In genomic region chr11:94849836-94850235, GRCh38 we compare ENCODE assay signal across 20 cellular contexts.
DNase-seq lines count a peak whose midpoint lies in the region; ATAC-seq and TF ChIP-seq lines count a peak whose summit lies in the region.
"Had no signal": no experiment of that assay in that cellular context is flagged by ENCODE, and none has a peak within 500 bp of the region (broad histone marks: within the 10 kb centered on the region; RNA-seq: fewer than 3 reads in every experiment).

No MANE protein-coding gene starts in this region.

- H3K9me3 ChIP-seq in RWPE2 (ENCODE audit: severe bottlenecking), result no peaks in the 10 kb centered on the region
- H3K9me3 ChIP-seq in right lobe of liver, result no peaks in the 10 kb centered on the region
- H3K9me3 ChIP-seq: adrenal gland, upper lobe of left lung had no signal

- TF ChIP-seq CTCF in RWPE2 (IDR thresholded peaks at IDR 0.05; ENCODE audit: poor library complexity, severe bottlenecking) (no peak), foreskin keratinocyte (conservative IDR thresholded peaks at IDR 0.05) (no peak), right lobe of liver (IDR thresholded peaks at IDR 0.05) (no peak)

- no peaks in the 10 kb centered on the region for H3K27me3 ChIP-seq in RWPE2 (ENCODE audit: insufficient read depth, poor library complexity, severe bottlenecking)
- no peaks in the 10 kb centered on the region for H3K27me3 ChIP-seq in foreskin keratinocyte
- no peaks in the 10 kb centered on the region for H3K27me3 ChIP-seq in right lobe of liver
- H3K27me3 ChIP-seq: adrenal gland, upper lobe of left lung had no signal

- no peak for TF ChIP-seq POLR2A in right lobe of liver (IDR thresholded peaks at IDR 0.05)

- in situ Hi-C loops in ACHN (cut with HindIII; ENCODE audit: low pct_ligation_motif_present, low pct_unique_long_range_greater_than_20kb, low sequenced_read_pairs), result no loop called here

- H3K36me3 ChIP-seq in RWPE2 (ENCODE audit: low read depth) (peaks cover 69% of the 10 kb centered on the region), right lobe of liver (peaks cover 0 to 43% (median 12%) of the 10 kb centered on the region in 4 donors)

- H3K27ac ChIP-seq in RWPE2 (ENCODE audit: poor library complexity, severe bottlenecking), result peak overlapping the region; percentile 90
- H3K27ac ChIP-seq in foreskin keratinocyte, result no peak overlapping the region
- H3K27ac ChIP-seq in right lobe of liver, result no peak overlapping the region
- H3K27ac ChIP-seq: adrenal gland, upper lobe of left lung had no signal

- 81% methylated on average over 9 of the region's 9 CpGs for WGBS in right lobe of liver (ENCODE audit: insufficient coverage, low coverage, low lambda C conversion rate, missing lambda C conversion rate)

- ATAC-seq in RWPE2 (ENCODE audit: low read depth) (no peak), sciatic nerve (peak; percentile 52), foreskin keratinocyte (no peak), right lobe of liver (no peak)
- ATAC-seq: activated CD8-positive, alpha-beta memory T cell treated with anti-CD3 and anti-CD28 coated beads, Interleukin-2, amount 10 ng/mL, durations not matched to agents 7 days and 5 days; naive thymus-derived CD8-positive, alpha-beta T cell; stimulated activated memory B cell treated with anti-CD40 and anti-IgM and Interleukin-4, amounts not matched to agents 10 μg/mL and 1 μg/mL and 100 μg/mL, for 72 hours had no signal

- H3K4me3 ChIP-seq in RWPE2 (ENCODE audit: severe bottlenecking) (no peak overlapping the region), right lobe of liver (no peak overlapping the region)
- H3K4me3 ChIP-seq: adrenal gland, upper lobe of left lung had no signal

- intact Hi-C loops in sciatic nerve (cut with DNase I) (no loop called here), right lobe of liver (cut with DNase I) (no loop called here)

- DNase-seq in NCI-H446 (lab: John Stamatoyannopoulos, UW) (peak; percentile 22 to 38), NCI-H446 treated with DMSO at 0.1 percent for 48 hours (lab: John Stamatoyannopoulos, UW) (no peak), RWPE2 (ENCODE audit: low spot score) (no peak), fibroblast of gingiva (ENCODE audit: low read depth) (peak; percentile 43), sciatic nerve (ENCODE audit: low spot score) (no peak), ACHN (no peak), foreskin keratinocyte (no peak), right lobe of liver (no peak)
- DNase-seq: 8988T; activated CD4-positive, alpha-beta T cell treated with anti-CD3 and anti-CD28 coated beads for 1 hour; activated CD8-positive, alpha-beta memory T cell treated with anti-CD3 and anti-CD28 coated beads, Interleukin-2, amount 10 ng/mL, durations not matched to agents 7 days and 5 days; adrenal gland; CD4-positive, CD25-positive, alpha-beta regulatory T cell; DND-41; naive thymus-derived CD8-positive, alpha-beta T cell; NCI-H146; NCI-H345; SHP77; upper lobe of left lung had no signal

- H3K4me1 ChIP-seq in RWPE2 (ENCODE audit: insufficient read depth, poor library complexity, severe bottlenecking) (peaks cover 25% of the 10 kb centered on the region), foreskin keratinocyte (peaks cover 19% of the 10 kb centered on the region), right lobe of liver (peaks cover 0 to 38% (median 20%) of the 10 kb centered on the region in 4 donors)
- H3K4me1 ChIP-seq: adrenal gland had no signal

Comparison
In these comparisons a context has a peak if more than half of its experiments do, and no peak if none do; other contexts are left out.
1. DNase-seq: peak in NCI-H446 (2 of 2) and fibroblast of gingiva (single experiment); none in NCI-H446 treated with DMSO at 0.1 percent for 48 hours (single experiment), RWPE2 (single experiment), sciatic nerve (single experiment), ACHN (single experiment), foreskin keratinocyte (0 of 2) and right lobe of liver (0 of 3).